ENCODE assay signal across 27 cellular contexts in genomic region chr3:46061887-46062286, GRCh38. TPM values are rescaled to one million over a fixed set of nuclear protein-coding genes. Genes with fewer than 3 reads are reported as not detected.
DNase-seq lines count a peak whose midpoint lies in the region; ATAC-seq, FAIRE-seq and TF ChIP-seq lines count a peak whose summit lies in the region.
"Had no signal": no experiment of that assay in that cellular context is flagged by ENCODE, and none has a peak within 500 bp of the region (broad histone marks: within the 10 kb centered on the region; RNA-seq: fewer than 3 reads in every experiment).

No MANE protein-coding gene starts in this region.

- intact Hi-C loops in activated CD4-positive, alpha-beta T cell treated with anti-CD3 and anti-CD28 coated beads, Interleukin-2, amount 10 ng/mL, durations not matched to agents 24 days and 14 days (cut with micrococcal nuclease), result no loop called here
- intact Hi-C loops in activated CD4-positive, alpha-beta T cell treated with anti-CD3 and anti-CD28 coated beads for 36 hours (cut with DNase I, micrococcal nuclease), result no loop called here
- intact Hi-C loops in K562 (cut with micrococcal nuclease) (no loop called here), tibial artery (cut with DNase I; ENCODE audit: low total_unique reads) (no loop called here)

- POLR2A ChIA-PET in activated CD4-positive, alpha-beta T cell treated with anti-CD3 and anti-CD28 coated beads for 36 hours (lab: Charles Lee), result no interaction called here
- POLR2A ChIA-PET in A549 (lab: Yijun Ruan, JAX), result no interaction called here
- POLR2A ChIA-PET in K562 (lab: Yijun Ruan, JAX), result interaction anchor here (0.5 to 1.4 kb wide), 3 partner anchors 14 to 34 kb away, joined by 3 read pairs; no protein-coding TSS in a partner anchor

- H3K4me3 ChIP-seq in A549 (no peak overlapping the region), K562 (no peak overlapping the region), tibial artery (no peak overlapping the region)
- H3K4me3 ChIP-seq: BLaER1 treated with 17β-estradiol and CSF1 and Interleukin-3, amounts not matched to agents 10 nM and 100 nM; GM12878; GM23248; HAP-1 had no signal

- in situ Hi-C loops in K562 (cut with MboI), result no loop called here

- TF ChIP-seq POLR2A in A549 (IDR thresholded peaks at IDR 0.05; ENCODE audit: low read length), result no peak
- no peak for TF ChIP-seq POLR2A in K562 (conservative IDR thresholded peaks at IDR 0.05)

- no peak overlapping the region for H3K27ac Mint-ChIP-seq in activated CD4-positive, alpha-beta T cell treated with anti-CD3 and anti-CD28 coated beads, Interleukin-2, amount 10 ng/mL, durations not matched to agents 24 days and 14 days
- no peak overlapping the region for H3K27ac Mint-ChIP-seq in activated CD4-positive, alpha-beta T cell treated with anti-CD3 and anti-CD28 coated beads for 36 hours
- H3K27ac Mint-ChIP-seq: CD4-positive, alpha-beta T cell; HFFc6 had no signal

- no peak for TF ChIP-seq EP300 in A549 (IDR thresholded peaks at IDR 0.05)
- TF ChIP-seq EP300 in K562 (IDR thresholded peaks at IDR 0.05; ENCODE audit: low read length), result no peak

- no peak overlapping the region for H3K4me2 ChIP-seq in A549
- no peak overlapping the region for H3K4me2 ChIP-seq in K562 (ENCODE audit: insufficient read depth, low read length)

- H3K27me3 ChIP-seq in K562 (ENCODE audit: control insufficient read depth in 2 of 2, insufficient read depth in 2 of 2, low read length in 2 of 2) (peaks cover 18 to 25% of the 10 kb centered on the region in 2 experiments; a peak in 4 of 5 replicates), tibial artery (no peaks in the 10 kb centered on the region)
- H3K27me3 ChIP-seq: BE2C had no signal

- no peak overlapping the region for H3K27ac ChIP-seq in A549
- H3K27ac ChIP-seq in K562 (ENCODE audit: extremely low read depth, low read depth, low read length), result no peak overlapping the region
- peak overlapping the region; percentile 53 to 62 for H3K27ac ChIP-seq in tibial artery
- H3K27ac ChIP-seq: 22Rv1; BLaER1 treated with 17β-estradiol and CSF1 and Interleukin-3, amounts not matched to agents 10 nM and 100 nM; GM23248 had no signal

- H3K9me3 ChIP-seq in A549 (no peaks in the 10 kb centered on the region), K562 (replicated peaks; ENCODE audit: control insufficient read depth, insufficient read depth, low read depth, low read length) (no peaks in the 10 kb centered on the region; the same call in 1 of the 2 replicates), tibial artery (no peaks in the 10 kb centered on the region)
- H3K9me3 ChIP-seq: BE2C, HAP-1 had no signal

- no peak for FAIRE-seq in A549 (lab: Jason Lieb, UNC)
- no peak for FAIRE-seq in K562 (lab: Jason Lieb, UNC)
- FAIRE-seq: A204.1, D721Med, GM12878, GM19239, H54 had no signal

- 41% methylated on average over 3 of the region's 3 CpGs for WGBS in A549 (ENCODE audit: missing lambda C conversion rate)
- 0% methylated on average over 3 of the region's 3 CpGs for WGBS in K562 (ENCODE audit: insufficient coverage, low coverage, missing lambda C conversion rate)

- no peak overlapping the region for H3K4me3 Mint-ChIP-seq in activated CD4-positive, alpha-beta T cell treated with anti-CD3 and anti-CD28 coated beads, Interleukin-2, amount 10 ng/mL, durations not matched to agents 24 days and 14 days
- no peak overlapping the region for H3K4me3 Mint-ChIP-seq in activated CD4-positive, alpha-beta T cell treated with anti-CD3 and anti-CD28 coated beads for 36 hours
- H3K4me3 Mint-ChIP-seq: CD4-positive, alpha-beta T cell; CD8-positive, alpha-beta memory T cell; HFFc6 had no signal

- H3K36me3 ChIP-seq in K562 (ENCODE audit: control insufficient read depth, insufficient read depth, low read length), result no peaks in the 10 kb centered on the region
- no peaks in the 10 kb centered on the region for H3K36me3 ChIP-seq in tibial artery
- H3K36me3 ChIP-seq: BE2C; BLaER1 treated with 17β-estradiol and CSF1 and Interleukin-3, amounts not matched to agents 10 nM and 100 nM; HAP-1 had no signal

- BruUV-seq in K562 (replicated peaks; lab: Mats Ljungman, UMichigan), result no TSS peak

- CTCF ChIA-PET in activated CD4-positive, alpha-beta T cell treated with anti-CD3 and anti-CD28 coated beads for 36 hours (lab: Charles Lee), result interaction anchor here (0.6 to 0.7 kb wide), 2 partner anchors 122 to 136 kb away, joined by 3 read pairs; no protein-coding TSS in a partner anchor
- CTCF ChIA-PET in A549 (lab: Yijun Ruan, JAX) (interaction anchor here (7.5 kb wide), 1 partner anchor 17 kb away, joined by 53 read pairs; no protein-coding TSS in a partner anchor), K562 (lab: Yijun Ruan, JAX; ENCODE audit: low intra/inter-chr PET ratio) (no interaction called here)

- H3K36me3 Mint-ChIP-seq in activated CD4-positive, alpha-beta T cell treated with anti-CD3 and anti-CD28 coated beads, Interleukin-2, amount 10 ng/mL, durations not matched to agents 24 days and 14 days (ENCODE audit: low read depth), result no peaks in the 10 kb centered on the region
- H3K36me3 Mint-ChIP-seq in activated CD4-positive, alpha-beta T cell treated with anti-CD3 and anti-CD28 coated beads for 36 hours (ENCODE audit: low read depth), result no peaks in the 10 kb centered on the region
- H3K36me3 Mint-ChIP-seq: CD8-positive, alpha-beta memory T cell had no signal

- peaks cover 63% of the 10 kb centered on the region for H3K27me3 Mint-ChIP-seq in activated CD4-positive, alpha-beta T cell treated with anti-CD3 and anti-CD28 coated beads, Interleukin-2, amount 10 ng/mL, durations not matched to agents 24 days and 14 days
- peaks cover 55% of the 10 kb centered on the region for H3K27me3 Mint-ChIP-seq in activated CD4-positive, alpha-beta T cell treated with anti-CD3 and anti-CD28 coated beads for 36 hours

- H3K4me1 ChIP-seq in A549 (no peaks in the 10 kb centered on the region), K562 (replicated peaks in 1 of 2; ENCODE audit: control insufficient read depth in 2 of 2, insufficient read depth in 2 of 2, low read length in 2 of 2) (no peaks in the 10 kb centered on the region), tibial artery (peaks cover 0 to 52% (median 33%) of the 10 kb centered on the region in 4 donors)
- H3K4me1 ChIP-seq: BE2C, HAP-1 had no signal

- no peak for TF ChIP-seq RAD21 in A549 (conservative IDR thresholded peaks at IDR 0.05 in 1 of 2, IDR thresholded peaks at IDR 0.05 in 1 of 2)
- TF ChIP-seq RAD21 in K562 (CRISPR knock-in tag; conservative IDR thresholded peaks at IDR 0.05 in 1 of 2, IDR thresholded peaks at IDR 0.05 in 1 of 2), result no peak

- no peaks in the 10 kb centered on the region for H3K9me1 ChIP-seq in K562 (ENCODE audit: control insufficient read depth, insufficient read depth, low read length)

- TF ChIP-seq CTCF in A549 (IDR thresholded peaks at IDR 0.05), result no peak
- no peak for TF ChIP-seq CTCF in K562 (IDR thresholded peaks at IDR 0.05 in 2 of 3, conservative IDR thresholded peaks at IDR 0.05 in 1 of 3; ENCODE audit: insufficient read depth in 2 of 3, low read depth in 1 of 3, low read length in 3 of 3)
- no peak for TF ChIP-seq CTCF in tibial artery (IDR thresholded peaks at IDR 0.05)

- H3K9ac ChIP-seq in K562 (ENCODE audit: insufficient read depth in 1 of 2, low read depth in 2 of 2, low read length in 2 of 2), result no peak overlapping the region
- H3K9ac ChIP-seq: BLaER1 treated with 17β-estradiol and CSF1 and Interleukin-3, amounts not matched to agents 10 nM and 100 nM; GM23248 had no signal

- H2AFZ ChIP-seq in K562 (ENCODE audit: low read depth, low read length), result no peak overlapping the region
- H2AFZ ChIP-seq: GM23248 had no signal

- no peak for ATAC-seq in activated CD4-positive, alpha-beta T cell treated with anti-CD3 and anti-CD28 coated beads for 36 hours
- ATAC-seq in A549, result no peak
- ATAC-seq in K562, result no peak
- ATAC-seq: GM12878 had no signal

- no peaks in the 10 kb centered on the region for H4K20me1 ChIP-seq in K562 (replicated peaks; ENCODE audit: control insufficient read depth, insufficient read depth, low read length)

- H3K4me1 Mint-ChIP-seq in activated CD4-positive, alpha-beta T cell treated with anti-CD3 and anti-CD28 coated beads, Interleukin-2, amount 10 ng/mL, durations not matched to agents 24 days and 14 days, result peaks cover 21% of the 10 kb centered on the region
- peaks cover 36% of the 10 kb centered on the region for H3K4me1 Mint-ChIP-seq in activated CD4-positive, alpha-beta T cell treated with anti-CD3 and anti-CD28 coated beads for 36 hours

- H3K79me2 ChIP-seq in K562 (ENCODE audit: control insufficient read depth, insufficient read depth, low read length), result no peaks in the 10 kb centered on the region

- H3K9me3 Mint-ChIP-seq in activated CD4-positive, alpha-beta T cell treated with anti-CD3 and anti-CD28 coated beads, Interleukin-2, amount 10 ng/mL, durations not matched to agents 24 days and 14 days, result peaks cover 10% of the 10 kb centered on the region
- no peaks in the 10 kb centered on the region for H3K9me3 Mint-ChIP-seq in activated CD4-positive, alpha-beta T cell treated with anti-CD3 and anti-CD28 coated beads for 36 hours (ENCODE audit: low read depth)
- H3K9me3 Mint-ChIP-seq: CD14-positive monocyte; CD4-positive, alpha-beta T cell; CD8-positive, alpha-beta memory T cell; HFFc6 had no signal

- DNase-seq in activated CD4-positive, alpha-beta T cell treated with anti-CD3 and anti-CD28 coated beads, Interleukin-2, amount 10 ng/mL, durations not matched to agents 24 days and 14 days, result peak; percentile 47
- no peak for DNase-seq in activated CD4-positive, alpha-beta T cell treated with anti-CD3 and anti-CD28 coated beads for 36 hours
- no peak for DNase-seq in A549 (ENCODE audit: low read depth in 1 of 2, low spot score in 1 of 2)
- no peak for DNase-seq in K562 (ENCODE audit: extremely low read depth in 1 of 4, low spot score in 3 of 4)
- DNase-seq in tibial artery, result no peak
- no peak for DNase-seq in OCI-M2 (lab: John Stamatoyannopoulos, UW; ENCODE audit: unreplicated experiment)
- no peak for DNase-seq in activated CD8-positive, alpha-beta memory T cell treated with anti-CD3 and anti-CD28 coated beads for 24 hours
- DNase-seq: ACHN; AML-193; BE2C; CD4-positive, alpha-beta T cell; CD8-positive, alpha-beta memory T cell; DMS 273 treated with DMSO at 0.1 percent for 48 hours; DMS79; EL; GDM1 had no signal

RNA-seq across cellular contexts. Expression of gene XCR1, which starts 34.6 kb away (rescaled TPM):
- total RNA-seq in activated CD4-positive, alpha-beta T cell treated with anti-CD3 and anti-CD28 coated beads, Interleukin-2, amount 10 ng/mL, durations not matched to agents 24 days and 14 days, result 0.05 TPM in 1 of 2 replicates, not detected in the other
- total RNA-seq in activated CD4-positive, alpha-beta T cell treated with anti-CD3 and anti-CD28 coated beads for 36 hours, result not detected
- polyA plus RNA-seq in A549 (2011; rRNA removed), result not detected in 2 replicates
- not detected in 2 replicates for polyA plus RNA-seq in A549 (2012; cell fraction: cytosol; rRNA removed)
- not detected in 2 replicates for polyA plus RNA-seq in A549 (2012; cell fraction: nucleus; rRNA removed)
- not detected in 3 replicates for polyA plus RNA-seq in A549 (2017; fragmentation: RNase III; extraction: RNeasy Plus Mini Kit Qiagen cat#74134 plus additional on column Dnase treatment)
- not detected in 2 replicates for polyA minus RNA-seq in A549 (2011; rRNA and poly(A)+ RNA removed)
- total RNA-seq in K562 (2011; cell fraction: chromatin; rRNA removed; ENCODE audit: low replicate concordance), result not detected in 2 replicates
- not detected in 2 replicates for total RNA-seq in K562 (2011; cell fraction: nucleolus; rRNA removed)
- not detected in 2 replicates for total RNA-seq in K562 (2011; cell fraction: nucleoplasm; rRNA removed)
- total RNA-seq in K562 (2014; rRNA removed), result not detected in 2 replicates
- total RNA-seq in K562 (2014; rRNA removed; fragmentation: Illumina TruSeq; extraction: Trizol), result not detected in 2 replicates
- not detected in 2 replicates for total RNA-seq in K562 (2015; rRNA removed; fragmentation: Illumina TruSeq; extraction: Trizol)
- not detected in 2 replicates for total RNA-seq in K562 (2021)
- polyA plus RNA-seq in K562 (2011; rRNA removed), result not detected in 2 replicates
- polyA plus RNA-seq in K562 (2011; cell fraction: cytosol; rRNA removed), result not detected in 2 replicates
- polyA plus RNA-seq in K562 (2011; cell fraction: nucleus; rRNA removed), result not detected in 2 replicates
- not detected in 2 replicates for polyA plus RNA-seq in K562 (2012)
- polyA plus RNA-seq in K562 (2014; fragmentation: Illumina TruSeq; extraction: Trizol), result not detected in 2 replicates
- polyA plus RNA-seq in K562 (2014; fragmentation: Nextera tagmentation; extraction: Ambion mirVana), result not detected
- polyA plus RNA-seq in K562 (2014; rRNA removed), result not detected in 2 replicates
- polyA minus RNA-seq in K562 (2011; rRNA and poly(A)+ RNA removed), result not detected in 2 replicates
- polyA minus RNA-seq in K562 (2011; cell fraction: cytosol; rRNA and poly(A)+ RNA removed), result not detected in 2 replicates
- polyA minus RNA-seq in K562 (2011; cell fraction: nucleus; rRNA and poly(A)+ RNA removed), result not detected in 2 replicates
- total RNA-seq: CD8-positive, alpha-beta memory T cell; GM23248; HFFc6 had no signal
- polyA plus RNA-seq: CD8-positive, alpha-beta memory T cell; GM23248 had no signal

Comparison
In these comparisons a context has a peak if more than half of its experiments do, and no peak if none do; other contexts are left out.
1. H3K27ac ChIP-seq: peak in tibial artery (2 of 2); none in A549 (0 of 2) and K562 (single experiment).